ENCODE assay signal across 16 cellular contexts in genomic region chr4:78437608-78438088, GRCh38.
"Had no signal": no experiment of that assay in that cellular context is flagged by ENCODE, and none has a peak within 500 bp of the region (broad histone marks: within the 10 kb centered on the region; RNA-seq: fewer than 3 reads in every experiment).

No MANE protein-coding gene starts in this region.

- DNase-seq: activated CD4-positive, alpha-beta T cell treated with anti-CD3 and anti-CD28 coated beads, Interleukin-2, amount 50 U/mL, for 1 hour; activated CD8-positive, alpha-beta memory T cell treated with anti-CD3 and anti-CD28 coated beads for 24 hours; activated naive CD4-positive, alpha-beta T cell treated with anti-CD3 and anti-CD28 coated beads for 36 hours; activated naive CD8-positive, alpha-beta T cell treated with anti-CD3 and anti-CD28 coated beads, Interleukin-2, amount 50 U/mL, for 24 hours; endodermal cell; kidney glomerular epithelial cell; left ventricle myocardium superior; nucleus accumbens; posterior cingulate gyrus; stimulated activated CD4-positive, alpha-beta T cell treated with anti-CD3 and anti-CD28 coated beads, Interleukin-4, amount 100 ng/mL, for 24 hours; stimulated activated naive CD4-positive, alpha-beta T cell treated with Interleukin-2 at 50 U/mL for 16 hours; transverse colon had no signal

- ATAC-seq: activated CD4-positive, CD25-positive, alpha-beta regulatory T cell treated with anti-CD3 and anti-CD28 coated beads, Interleukin-2, amount 50 U/mL, for 24 hours; activated naive CD8-positive, alpha-beta T cell treated with anti-CD3 and anti-CD28 coated beads, Interleukin-2, amount 50 U/mL, for 24 hours; activated T-helper 17 cell treated with anti-CD3 and anti-CD28 coated beads, Interleukin-2, amount 50 U/mL, for 72 hours; left ventricle myocardium superior had no signal

- H3K27ac ChIP-seq: cardiac muscle cell, transverse colon had no signal

- H3K4me3 ChIP-seq: cardiac muscle cell, skin epidermis, transverse colon had no signal

- H3K4me1 ChIP-seq: transverse colon had no signal

- H3K9me3 ChIP-seq: transverse colon had no signal

- H3K36me3 ChIP-seq: cardiac muscle cell, transverse colon had no signal

- H3K27me3 ChIP-seq: cardiac muscle cell, transverse colon had no signal
